Comparison of ENCODE assay signal across 22 cellular contexts in the genomic region with DNA sequence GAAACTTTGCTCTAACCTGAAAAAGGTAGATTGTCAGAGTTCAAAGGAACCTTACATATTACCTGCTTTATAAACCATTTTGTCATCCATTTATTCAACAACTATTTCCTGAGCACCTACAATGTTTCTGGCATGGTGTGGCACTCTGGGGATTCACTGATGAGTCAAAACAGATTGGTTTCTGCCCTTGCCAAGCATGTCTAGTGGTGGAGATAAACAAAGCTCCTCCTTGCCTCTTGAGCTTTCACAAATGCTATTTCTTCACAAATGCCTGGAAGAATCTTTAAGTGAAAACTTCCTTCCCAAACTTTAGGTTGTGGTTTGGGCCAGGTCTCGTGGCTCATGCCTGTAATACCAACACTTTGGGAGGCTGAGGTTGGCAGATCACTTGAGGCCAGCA.
"Had no signal": no experiment of that assay in that cellular context is flagged by ENCODE, and none has a peak within 500 bp of the region (broad histone marks: within the 10 kb centered on the region; RNA-seq: fewer than 3 reads in every experiment).

No MANE protein-coding gene starts in this region.

- H3K36me3 Mint-ChIP-seq: stimulated activated memory B cell treated with anti-CD40 and anti-IgM and Interleukin-4, amounts not matched to agents 10 μg/mL and 1 μg/mL and 100 μg/mL, for 72 hours had no signal

- H3K4me3 ChIP-seq: gastroesophageal sphincter, right lobe of liver, stomach, uterus had no signal

- H3K36me3 ChIP-seq: gastroesophageal sphincter, right lobe of liver, stomach, uterus, WERI-Rb-1 had no signal

- H3K9me3 Mint-ChIP-seq: stimulated activated memory B cell treated with anti-CD40 and anti-IgM and Interleukin-4, amounts not matched to agents 10 μg/mL and 1 μg/mL and 100 μg/mL, for 72 hours had no signal

- H3K4me3 Mint-ChIP-seq: activated CD4-positive, alpha-beta T cell treated with anti-CD3 and anti-CD28 coated beads, Interleukin-2, amount 10 ng/mL, durations not matched to agents 7 days and 5 days; activated CD8-positive, alpha-beta T cell treated with anti-CD3 and anti-CD28 coated beads, Interleukin-2, amount 10 ng/mL, durations not matched to agents 7 days and 5 days; activated naive CD8-positive, alpha-beta T cell treated with anti-CD3 and anti-CD28 coated beads, Interleukin-2, amount 50 U/mL, for 24 hours; activated T-helper 1 cell treated with anti-CD3 and anti-CD28 coated beads, Interleukin-12 subunit alpha, Interleukin-12 subunit beta, Interleukin-2, Interleukin-4 antibody, amounts not matched to agents 30 ng/mL and 10 ng/mL and 1 ng/mL, durations not matched to agents 14 hours and 24 hours and 36 hours; nephron progenitor cell; stimulated activated memory B cell treated with anti-CD40 and anti-IgM and Interleukin-4, amounts not matched to agents 10 μg/mL and 1 μg/mL and 100 μg/mL, for 72 hours had no signal

- H3K27ac ChIP-seq: gastroesophageal sphincter, right lobe of liver, stomach, uterus, WERI-Rb-1 had no signal

- DNase-seq: activated CD4-positive, alpha-beta T cell treated with anti-CD3 and anti-CD28 coated beads, Interleukin-2, amount 10 ng/mL, durations not matched to agents 7 days and 5 days; activated CD4-positive, CD25-positive, alpha-beta regulatory T cell treated with anti-CD3 and anti-CD28 coated beads, Interleukin-2, amount 50 U/mL, for 72 hours; activated CD8-positive, alpha-beta T cell treated with anti-CD3 and anti-CD28 coated beads, Interleukin-2, amount 10 ng/mL, durations not matched to agents 7 days and 5 days; activated gamma-delta T cell; activated naive CD4-positive, alpha-beta T cell treated with anti-CD3 and anti-CD28 coated beads, Interleukin-2, amount 50 U/mL, for 16 hours; activated naive CD8-positive, alpha-beta T cell treated with anti-CD3 and anti-CD28 coated beads, Interleukin-2, amount 50 U/mL, for 24 hours; erythroblast; head of caudate nucleus; left cardiac atrium; mesenchymal stem cell; nephron progenitor cell; nucleus accumbens; right lobe of liver; small intestine; stimulated activated CD4-positive, alpha-beta T cell treated with anti-CD3 and anti-CD28 coated beads, Interleukin-2, amount 100 ng/mL, for 24 hours; stomach; trophoblast cell; uterus; WERI-Rb-1 had no signal

- H3K27me3 ChIP-seq: gastroesophageal sphincter, right lobe of liver, stomach, uterus had no signal

- H3K4me1 Mint-ChIP-seq: activated CD4-positive, alpha-beta T cell treated with anti-CD3 and anti-CD28 coated beads, Interleukin-2, amount 10 ng/mL, durations not matched to agents 7 days and 5 days; activated naive CD8-positive, alpha-beta T cell treated with anti-CD3 and anti-CD28 coated beads, Interleukin-2, amount 50 U/mL, for 24 hours; nephron progenitor cell; stimulated activated memory B cell treated with anti-CD40 and anti-IgM and Interleukin-4, amounts not matched to agents 10 μg/mL and 1 μg/mL and 100 μg/mL, for 72 hours had no signal

- ATAC-seq: activated CD8-positive, alpha-beta T cell treated with anti-CD3 and anti-CD28 coated beads, Interleukin-2, amount 10 ng/mL, durations not matched to agents 7 days and 5 days; activated naive CD8-positive, alpha-beta T cell treated with anti-CD3 and anti-CD28 coated beads, Interleukin-2, amount 50 U/mL, for 24 hours; gastroesophageal sphincter; left cardiac atrium; right lobe of liver; stimulated activated memory B cell treated with anti-CD40 and anti-IgM and Interleukin-4, amounts not matched to agents 10 μg/mL and 1 μg/mL and 100 μg/mL, for 72 hours had no signal

- H3K9me3 ChIP-seq: right lobe of liver, uterus had no signal

- H3K4me1 ChIP-seq: gastroesophageal sphincter, right lobe of liver, stomach, uterus had no signal

- H3K27ac Mint-ChIP-seq: activated CD4-positive, alpha-beta T cell treated with anti-CD3 and anti-CD28 coated beads, Interleukin-2, amount 10 ng/mL, durations not matched to agents 7 days and 5 days; activated CD8-positive, alpha-beta T cell treated with anti-CD3 and anti-CD28 coated beads, Interleukin-2, amount 10 ng/mL, durations not matched to agents 7 days and 5 days; activated naive CD8-positive, alpha-beta T cell treated with anti-CD3 and anti-CD28 coated beads, Interleukin-2, amount 50 U/mL, for 24 hours; activated T-helper 1 cell treated with anti-CD3 and anti-CD28 coated beads, Interleukin-12 subunit alpha, Interleukin-12 subunit beta, Interleukin-2, Interleukin-4 antibody, amounts not matched to agents 30 ng/mL and 10 ng/mL and 1 ng/mL, durations not matched to agents 14 hours and 24 hours and 36 hours; nephron progenitor cell; stimulated activated memory B cell treated with anti-CD40 and anti-IgM and Interleukin-4, amounts not matched to agents 10 μg/mL and 1 μg/mL and 100 μg/mL, for 72 hours had no signal

- H3K27me3 Mint-ChIP-seq: stimulated activated memory B cell treated with anti-CD40 and anti-IgM and Interleukin-4, amounts not matched to agents 10 μg/mL and 1 μg/mL and 100 μg/mL, for 72 hours had no signal
